ENCODE assay signal across 17 cellular contexts in the genomic region with DNA sequence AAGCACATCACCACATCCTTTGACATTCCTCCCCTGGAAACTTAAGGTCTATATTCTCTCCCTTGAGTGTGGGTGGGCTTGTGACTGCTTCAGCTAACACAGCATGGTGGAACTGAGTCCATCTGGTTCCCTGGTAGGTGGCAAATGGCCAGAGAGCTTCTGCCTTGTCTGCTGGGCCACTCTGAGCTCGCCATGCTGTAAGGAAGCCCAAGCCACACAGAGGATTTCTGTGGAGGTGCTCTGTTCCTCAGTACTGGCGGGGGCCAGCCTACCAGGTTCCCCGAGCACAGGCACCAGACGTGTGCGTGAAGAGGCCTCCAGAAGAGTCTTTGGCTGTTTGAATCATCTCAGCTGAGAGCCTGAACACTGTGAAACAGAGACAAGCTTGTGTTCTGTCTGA. TPM values are rescaled to one million over a fixed set of nuclear protein-coding genes. Genes with fewer than 3 reads are reported as not detected.
A peak's percentile ranks its signal among the peaks of the same experiment; 100 is the strongest.
DNase-seq lines count a peak whose midpoint lies in the region; FAIRE-seq and TF ChIP-seq lines count a peak whose summit lies in the region.
"Had no signal": no experiment of that assay in that cellular context is flagged by ENCODE, and none has a peak within 500 bp of the region (broad histone marks: within the 10 kb centered on the region; RNA-seq: fewer than 3 reads in every experiment).

No MANE protein-coding gene starts in this region.

- no peaks in the 10 kb centered on the region for H3K9me3 ChIP-seq in H1 (ENCODE audit: insufficient read depth in 2 of 2, low read depth in 1 of 2, low read length in 1 of 2)

- H2AFZ ChIP-seq in H1 (ENCODE audit: low read length): no peak overlapping the region

- H3K79me1 ChIP-seq in H1 (ENCODE audit: low read depth, low read length): no peaks in the 10 kb centered on the region

- H3K14ac ChIP-seq in H1 (ENCODE audit: insufficient read length): no peak overlapping the region

- no peaks in the 10 kb centered on the region for H3K36me3 ChIP-seq in H1 (ENCODE audit: control insufficient read depth in 2 of 4, insufficient read depth in 4 of 4, low read length in 3 of 4)

- no peak overlapping the region for H3K27ac ChIP-seq in H1 (ENCODE audit: low read depth, low read length)
- H3K27ac ChIP-seq: HL-60 had no signal

- no peak overlapping the region for H2BK20ac ChIP-seq in H1 (ENCODE audit: low read length)

- H3K4me3 ChIP-seq in H1 (ENCODE audit: extremely low read depth in 1 of 4, insufficient read depth in 2 of 4, low read depth in 3 of 4, low read length in 4 of 4) (no peak overlapping the region), foreskin fibroblast (ENCODE audit: low read depth in 1 of 2, low read length in 2 of 2) (no peak overlapping the region)
- H3K4me3 ChIP-seq: K562 had no signal

- H3K56ac ChIP-seq in H1 (replicated peaks; ENCODE audit: insufficient read length, low read depth, low read length): no peak overlapping the region

- TF ChIP-seq EP300 in H1 (IDR thresholded peaks at IDR 0.05; ENCODE audit: borderline replicate concordance in 1 of 2, low read depth in 2 of 2, low read length in 2 of 2): no peak

- H3K79me2 ChIP-seq in H1 (ENCODE audit: control insufficient read depth in 1 of 2, insufficient read depth in 2 of 2, low read length in 2 of 2): no peaks in the 10 kb centered on the region

- H3K9ac ChIP-seq in H1 (replicated peaks in 1 of 4; ENCODE audit: extremely low read depth in 1 of 4, low read depth in 3 of 4, low read length in 3 of 4): no peak overlapping the region

- DNase-seq in activated effector memory CD4-positive, alpha-beta T cell treated with anti-CD3 and anti-CD28 coated beads, Interleukin-2, amount 50 U/mL, for 16 hours: peak; percentile 49
- DNase-seq in activated effector memory CD4-positive, alpha-beta T cell treated with Interleukin-2 at 50 U/mL for 16 hours: no peak
- no peak for DNase-seq in H1 (ENCODE audit: low read depth in 1 of 2, low spot score in 2 of 2)
- DNase-seq in posterior vena cava (ENCODE audit: low spot score): peak; percentile 11
- DNase-seq in GM13977 (ENCODE audit: low spot score): no peak
- DNase-seq in activated gamma-delta T cell (lab: John Stamatoyannopoulos, UW): no peak
- DNase-seq in foreskin fibroblast: no peak
- DNase-seq: C1 segment of cervical spinal cord; Calu3; CD4-positive, alpha-beta T cell; DMS153; DND-41; GDM1 had no signal

- H4K91ac ChIP-seq in H1 (replicated peaks; ENCODE audit: insufficient read length, low read length): no peak overlapping the region

- 86% methylated on average over 5 of the region's 5 CpGs; no CpG with 5 or more reads in 1 of the 2 experiments for WGBS in H1 (ENCODE audit: extremely low coverage in 1 of 2, insufficient coverage in 1 of 2, insufficient read length in 1 of 2, insufficient replicate concordance in 2 of 2, low coverage in 1 of 2, low lambda C conversion rate in 2 of 2, missing lambda C conversion rate in 1 of 2), 2 experiments

- H3K4me2 ChIP-seq in H1 (ENCODE audit: insufficient read depth in 1 of 2, low read depth in 2 of 2, low read length in 2 of 2): no peak overlapping the region

- H2AK5ac ChIP-seq in H1 (ENCODE audit: low read depth, low read length): no peak overlapping the region

- intact Hi-C loops in posterior vena cava (cut with DNase I): no loop called here

- no peak overlapping the region for H4K5ac ChIP-seq in H1 (ENCODE audit: insufficient read length, low read depth, low read length)

- in situ Hi-C loops in GM13977 (cut with MboI; ENCODE audit: low pct_unique_long_range_greater_than_20kb, low sequenced_read_pairs, unreplicated experiment): no loop called here

- POLR2A ChIA-PET in H1 (lab: Charles Lee; ENCODE audit: partially characterized antibody): interaction anchor here (0.6 kb wide), 1 partner anchor 97 kb away, joined by 3 read pairs; no protein-coding TSS in a partner anchor

- TF ChIP-seq CTCF in H1 (IDR thresholded peaks at IDR 0.05; ENCODE audit: control extremely low read depth in 1 of 3, insufficient read depth in 1 of 3, low read depth in 1 of 3, low read length in 3 of 3) (no peak), GM13977 (IDR thresholded peaks at IDR 0.05; ENCODE audit: extremely low read depth, insufficient read depth, missing control alignments) (no peak), foreskin fibroblast (IDR thresholded peaks at IDR 0.05; ENCODE audit: low read depth, low read length) (no peak)

- no peak overlapping the region for H2BK12ac ChIP-seq in H1 (ENCODE audit: low read depth, low read length)

- CTCF ChIA-PET in H1 (lab: Charles Lee; ENCODE audit: partially characterized antibody): interaction anchor here (0.6 to 1.9 kb wide), 3 partner anchors 10 to 50 kb away, joined by 3 to 5 read pairs (median 4); no protein-coding TSS in a partner anchor

- H2BK5ac ChIP-seq in H1 (ENCODE audit: low read depth, low read length): no peak overlapping the region

- H3K18ac ChIP-seq in H1 (ENCODE audit: extremely low read depth, low read length): no peak overlapping the region

- peaks cover 0 to 15% (median 0%) of the 10 kb centered on the region in 4 experiments; a peak in 3 of 7 replicates for H3K4me1 ChIP-seq in H1 (replicated peaks in 1 of 4; ENCODE audit: control insufficient read depth in 3 of 4, insufficient read depth in 4 of 4, low read length in 3 of 4)

- no peaks in the 10 kb centered on the region for H3K27me3 ChIP-seq in H1 (replicated peaks in 1 of 4; ENCODE audit: control insufficient read depth in 3 of 4, extremely low read depth in 1 of 4, insufficient read depth in 3 of 4, low read length in 3 of 4)

- TF ChIP-seq RAD21 in H1 (IDR thresholded peaks at IDR 0.05 in 1 of 2, conservative IDR thresholded peaks at IDR 0.05 in 1 of 2; ENCODE audit: low read depth in 2 of 2, low read length in 2 of 2): no peak

- FAIRE-seq in H1 (lab: Jason Lieb, UNC): no peak
- FAIRE-seq: GM12892, H54, K562 had no signal

- H3K23me2 ChIP-seq in H1 (ENCODE audit: low read depth, low read length): no peaks in the 10 kb centered on the region

- H3K4ac ChIP-seq in H1 (replicated peaks; ENCODE audit: insufficient read length, low read depth, low read length): no peak overlapping the region

- no peak overlapping the region for H2BK120ac ChIP-seq in H1 (replicated peaks; ENCODE audit: low read depth, low read length)

- H3K23ac ChIP-seq in H1 (ENCODE audit: insufficient read length): no peak overlapping the region

- H4K8ac ChIP-seq in H1 (ENCODE audit: extremely low read depth, insufficient read depth, low read length): no peak overlapping the region

- no peaks in the 10 kb centered on the region for H4K20me1 ChIP-seq in H1 (replicated peaks in 1 of 2; ENCODE audit: control insufficient read depth in 1 of 2, insufficient read depth in 2 of 2, low read length in 2 of 2)

- no peak for TF ChIP-seq POLR2A in H1 (IDR thresholded peaks at IDR 0.05; ENCODE audit: control extremely low read depth in 1 of 2, low read depth in 2 of 2, low read length in 2 of 2)

- H2BK15ac ChIP-seq in H1 (ENCODE audit: low read length): 0 out of 2 replicates have a peak overlapping the region, but pooled peaks have one; percentile 92

TF ChIP-seq in H1, 55 proteins besides CTCF, POLR2A, EP300 and RAD21:
- TF ChIP-seq FOSL1 (IDR thresholded peaks at IDR 0.05; ENCODE audit: insufficient read depth, low read depth, low read length) (no peak), GABPA (IDR thresholded peaks at IDR 0.05; ENCODE audit: borderline replicate concordance, insufficient read depth, low read length) (no peak), CBX5 (IDR thresholded peaks at IDR 0.05; ENCODE audit: low read depth, low read length) (no peak), RBBP5 (IDR thresholded peaks at IDR 0.05; ENCODE audit: borderline replicate concordance, low read depth, low read length) (no peak), SIRT6 (IDR thresholded peaks at IDR 0.05; ENCODE audit: low read length) (no peak), CBX8 (IDR thresholded peaks at IDR 0.05; ENCODE audit: borderline replicate concordance, low read depth, low read length) (no peak), KDM5A (IDR thresholded peaks at IDR 0.05; ENCODE audit: low read length) (no peak), CEBPB (IDR thresholded peaks at IDR 0.05; ENCODE audit: low read depth, low read length) (no peak), SIX5 (IDR thresholded peaks at IDR 0.05; ENCODE audit: low read depth, low read length) (no peak), BRCA1 (IDR thresholded peaks at IDR 0.05; ENCODE audit: low read depth, low read length) (no peak), ASH2L (IDR thresholded peaks at IDR 0.05; ENCODE audit: low read length) (no peak), YY1 (IDR thresholded peaks at IDR 0.05; ENCODE audit: low read depth, low read length) (no peak), SP2 (IDR thresholded peaks at IDR 0.05; ENCODE audit: low read length) (no peak), CREB1 (IDR thresholded peaks at IDR 0.05) (no peak), SP1 (IDR thresholded peaks at IDR 0.05; ENCODE audit: low read depth, low read length) (no peak)

RNA-seq across cellular contexts. Expression of a gene that starts 41.6 kb away (rescaled TPM):
- 20.0 and 20.5 TPM in 2 replicates for total RNA-seq in H1 (2021; fragmentation: NEBNext Ultra II Directional; extraction: Animal tissue kit (Norgen Biotek cat#: 25700))
- polyA plus RNA-seq in H1 (2011; rRNA removed): 12.7 and 18.1 TPM in 2 replicates
- 10.3 TPM for polyA plus RNA-seq in H1 (2011; cell fraction: cytosol; rRNA removed)
- 21.0 TPM for polyA plus RNA-seq in H1 (2011; cell fraction: nucleus; rRNA removed)
- polyA plus RNA-seq in H1 (2012, experiment 1 of 2): 3.8 to 11.4 TPM (median 10.2 TPM) in 4 replicates
- 7.9 TPM for polyA plus RNA-seq in H1 (2012, experiment 2 of 2)
- 17.9 TPM for polyA plus RNA-seq in H1 (2013, experiment 1 of 2)
- 19.1 TPM for polyA plus RNA-seq in H1 (2013, experiment 2 of 2)
- polyA minus RNA-seq in H1 (2011; rRNA and poly(A)+ RNA removed): 5.6 and 6.0 TPM in 2 replicates
- polyA minus RNA-seq in H1 (2011; cell fraction: cytosol; rRNA and poly(A)+ RNA removed): 15.3 TPM
- 12.0 TPM for polyA minus RNA-seq in H1 (2011; cell fraction: nucleus; rRNA and poly(A)+ RNA removed)
- total RNA-seq in posterior vena cava: 10 to 100 TPM; 45.6 to 55.6 TPM
- polyA plus RNA-seq: K562 had no signal

Comparison
In these comparisons a context has a peak if more than half of its experiments do, and no peak if none do; other contexts are left out.
1. DNase-seq: peak in activated effector memory CD4-positive, alpha-beta T cell treated with anti-CD3 and anti-CD28 coated beads, Interleukin-2, amount 50 U/mL, for 16 hours (single experiment) and posterior vena cava (single experiment); none in activated effector memory CD4-positive, alpha-beta T cell treated with Interleukin-2 at 50 U/mL for 16 hours (single experiment), H1 (0 of 2), GM13977 (single experiment), activated gamma-delta T cell (single experiment) and foreskin fibroblast (0 of 2).